Comparison of ENCODE assay signal across 8 cellular contexts in the genomic region with DNA sequence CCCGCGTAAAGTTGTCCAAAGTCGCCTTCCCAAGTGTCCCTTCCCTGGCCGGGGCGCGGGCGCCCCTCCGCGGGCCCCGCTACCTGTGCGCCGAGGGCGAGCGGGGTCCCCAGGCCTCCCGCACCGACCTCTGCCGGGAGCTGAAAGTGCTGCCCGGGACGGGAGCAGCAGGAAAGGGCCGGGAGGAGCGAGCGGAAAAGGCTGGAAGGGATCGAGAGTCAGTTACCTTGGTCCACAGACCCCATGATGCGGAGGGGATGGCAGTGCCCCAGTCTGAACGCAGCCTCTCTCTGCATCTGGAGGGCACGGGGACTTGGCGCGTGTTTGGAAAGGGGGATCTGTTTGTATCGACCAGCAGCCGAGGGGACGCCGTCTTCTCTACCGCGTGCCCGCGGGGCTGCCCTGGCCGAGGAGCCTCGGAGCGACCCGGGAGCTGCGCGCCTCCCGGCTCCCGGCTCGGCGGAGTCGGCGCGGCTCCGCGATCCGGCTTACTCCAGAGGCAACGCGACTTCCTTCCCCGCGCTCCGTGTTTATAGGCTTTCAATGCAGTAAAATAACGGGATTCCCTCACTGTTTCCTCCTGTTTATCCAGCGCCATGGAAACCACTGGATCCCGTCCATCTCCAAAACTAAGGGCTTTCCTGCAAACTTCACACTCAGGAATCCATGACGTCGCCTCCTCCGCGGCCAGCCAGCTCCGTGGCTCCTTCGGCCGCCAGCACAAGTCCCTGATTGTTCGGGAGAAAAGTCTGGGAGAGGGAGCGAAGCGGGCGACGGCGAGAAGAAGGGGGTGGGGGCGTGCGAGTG. TPM values are rescaled to one million over a fixed set of nuclear protein-coding genes. Genes with fewer than 3 reads are reported as not detected.
DNase-seq lines count a peak whose midpoint lies in the region; ATAC-seq, FAIRE-seq and TF ChIP-seq lines count a peak whose summit lies in the region.

No MANE protein-coding gene starts in this region.

- H3K36me3 ChIP-seq in kidney (ENCODE audit: control insufficient read depth in 1 of 2, insufficient read depth in 2 of 2, low read length in 2 of 2) (no peaks in the 10 kb centered on the region), skeletal muscle satellite cell (ENCODE audit: insufficient read depth, low read length) (no peaks in the 10 kb centered on the region)

- no peak for ATAC-seq in HG03521 (IDR thresholded peaks at IDR 0.05; ENCODE audit: unreplicated experiment)

- no peak for TF ChIP-seq CTCF in kidney (IDR thresholded peaks at IDR 0.05; ENCODE audit: borderline replicate concordance, extremely low read depth, insufficient read depth)

- no peak for FAIRE-seq in kidney (lab: Jason Lieb, UNC)

- intact Hi-C loops in kidney (cut with DNase I): no loop called here

- H3K4me3 ChIP-seq in kidney (ENCODE audit: low read length in 2 of 2): peak overlapping the region; percentile 42 to 56
- peak overlapping the region; percentile 77 for H3K4me3 ChIP-seq in skeletal muscle satellite cell (ENCODE audit: low read length)

- H3K9ac ChIP-seq in kidney (ENCODE audit: low read length in 2 of 2) (peak overlapping the region; percentile 27 to 31), skeletal muscle satellite cell (ENCODE audit: low read depth, low read length) (peak overlapping the region; percentile 76)

- H3K27me3 ChIP-seq in skeletal muscle satellite cell (ENCODE audit: control insufficient read depth, insufficient read depth, low read length): peaks cover 39% of the 10 kb centered on the region

- H3K27ac ChIP-seq in cingulate gyrus (ENCODE audit: low read depth, low read length): peak overlapping the region; percentile 39
- peak overlapping the region; percentile 80 to 88 for H3K27ac ChIP-seq in kidney (ENCODE audit: low read depth in 2 of 2, low read length in 2 of 2)

- H3K9me3 ChIP-seq in kidney (ENCODE audit: control insufficient read depth in 1 of 2, low read length in 2 of 2) (no peaks in the 10 kb centered on the region), skeletal muscle satellite cell (replicated peaks; ENCODE audit: low read length) (no peaks in the 10 kb centered on the region)

- peak overlapping the region; percentile 98 for H3K4me2 ChIP-seq in skeletal muscle satellite cell (ENCODE audit: low read length)

- peaks cover 4 to 15% of the 10 kb centered on the region in 2 donors for H3K4me1 ChIP-seq in kidney (ENCODE audit: control insufficient read depth in 1 of 2, insufficient read depth in 1 of 2, low read depth in 1 of 2, low read length in 2 of 2)
- peaks cover 40% of the 10 kb centered on the region for H3K4me1 ChIP-seq in skeletal muscle satellite cell (ENCODE audit: control insufficient read depth, insufficient read depth, low read length)

- DNase-seq in Ammon's horn (ENCODE audit: low spot score) (peak; percentile 74), HCEC 1CT (peak; percentile 84), SW 1271 (lab: John Stamatoyannopoulos, UW) (peak; percentile 49 to 76), kidney (peak; percentile 90), RKO (ENCODE audit: low spot score) (no peak)

RNA-seq across cellular contexts. Expression of gene NFATC2, which starts 20.0 kb away (rescaled TPM):
- 10.5 TPM for total RNA-seq in kidney
- 0.73 TPM for polyA plus RNA-seq in kidney (ENCODE audit: insufficient read depth, low read depth, low replicate concordance)
- under 0.01 and 0.22 TPM in 2 replicates for total RNA-seq in skeletal muscle satellite cell (2012; rRNA removed)
